ENCODE assay signal across 8 cellular contexts in genomic region chr16:4176794-4177438, GRCh38.
DNase-seq lines count a peak whose midpoint lies in the region; ATAC-seq, FAIRE-seq and TF ChIP-seq lines count a peak whose summit lies in the region.

No MANE protein-coding gene starts in this region.

- H3K4me3 Mint-ChIP-seq in natural killer cell, result no peak overlapping the region

- no peaks in the 10 kb centered on the region for H3K4me1 Mint-ChIP-seq in natural killer cell

- DNase-seq in A172 (ENCODE audit: low spot score) (peak; percentile 80), GM19239 (ENCODE audit: insufficient read length, low spot score) (peak; percentile 29), NCI-H2107 treated with DMSO at 0.1 percent for 48 hours (lab: John Stamatoyannopoulos, UW; ENCODE audit: unreplicated experiment) (peak; percentile 58), natural killer cell (no peak), NOMO-1 (lab: John Stamatoyannopoulos, UW; ENCODE audit: unreplicated experiment in 2 of 2) (no peak)

- H3K4me3 ChIP-seq in esophagus (ENCODE audit: low read depth in 1 of 2, low read length in 2 of 2) (no peak overlapping the region), gastroesophageal sphincter (no peak overlapping the region)

- H3K27ac ChIP-seq in esophagus (ENCODE audit: low read depth in 2 of 2, low read length in 1 of 2), result peak overlapping the region; percentile 50 to 61
- H3K27ac ChIP-seq in gastroesophageal sphincter, result no peak overlapping the region

- no peaks in the 10 kb centered on the region for H3K9me3 Mint-ChIP-seq in natural killer cell

- no peak for TF ChIP-seq POLR2A in gastroesophageal sphincter (IDR thresholded peaks at IDR 0.05)

- WGBS in esophagus, 2 donors, result 47 to 51% methylated on average over 8 of the region's 8 CpGs
- 50 to 93% methylated on average over 1 to 5 of the region's 8 CpGs for WGBS in gastroesophageal sphincter (ENCODE audit: low coverage in 1 of 2), 2 donors

- TF ChIP-seq EP300 in gastroesophageal sphincter (IDR thresholded peaks at IDR 0.05), result no peak

- intact Hi-C loops in natural killer cell (cut with micrococcal nuclease), result no loop called here

- no peaks in the 10 kb centered on the region for H3K27me3 ChIP-seq in esophagus (ENCODE audit: control insufficient read depth in 1 of 2, insufficient read depth in 2 of 2, low read length in 2 of 2)
- H3K27me3 ChIP-seq in gastroesophageal sphincter, result no peaks in the 10 kb centered on the region

- H3K4me1 ChIP-seq in esophagus (ENCODE audit: control insufficient read depth in 2 of 2, insufficient read depth in 2 of 2, low read length in 1 of 2), result peaks cover 2 to 6% of the 10 kb centered on the region in 2 donors
- H3K4me1 ChIP-seq in gastroesophageal sphincter, result no peaks in the 10 kb centered on the region

- TF ChIP-seq CTCF in gastroesophageal sphincter (IDR thresholded peaks at IDR 0.05) (no peak), natural killer cell (IDR thresholded peaks at IDR 0.05) (no peak)

- no peaks in the 10 kb centered on the region for H3K36me3 ChIP-seq in esophagus (ENCODE audit: control insufficient read depth in 2 of 2, insufficient read depth in 2 of 2, low read length in 1 of 2)
- H3K36me3 ChIP-seq in gastroesophageal sphincter, result no peaks in the 10 kb centered on the region

- H3K9me3 ChIP-seq in esophagus (ENCODE audit: control insufficient read depth in 2 of 2, insufficient read depth in 1 of 2, low read depth in 1 of 2, low read length in 1 of 2), result no peaks in the 10 kb centered on the region
- no peaks in the 10 kb centered on the region for H3K9me3 ChIP-seq in gastroesophageal sphincter

- no peak for ATAC-seq in gastroesophageal sphincter
- no peak for ATAC-seq in natural killer cell
- no peak for ATAC-seq in HG02840 (IDR thresholded peaks at IDR 0.05; ENCODE audit: low FRiP score, unreplicated experiment)

- H3K36me3 Mint-ChIP-seq in natural killer cell, result no peaks in the 10 kb centered on the region

- FAIRE-seq in GM19239 (lab: Jason Lieb, UNC), result peak; percentile 82

- peaks cover 0 to 6% of the 10 kb centered on the region in 2 donors for H3K27me3 Mint-ChIP-seq in natural killer cell (ENCODE audit: low read depth in 2 of 2)

- H3K27ac Mint-ChIP-seq in natural killer cell, result no peak overlapping the region

Comparison
In these comparisons a context has a peak if more than half of its experiments do, and no peak if none do; other contexts are left out.
1. DNase-seq: peak in A172 (single experiment), GM19239 (single experiment) and NCI-H2107 treated with DMSO at 0.1 percent for 48 hours (single experiment); none in natural killer cell (single experiment) and NOMO-1 (0 of 2).
2. H3K27ac ChIP-seq: peak in esophagus (2 of 2); none in gastroesophageal sphincter (0 of 4).